ENCODE assay signal across 9 cellular contexts in the genomic region with DNA sequence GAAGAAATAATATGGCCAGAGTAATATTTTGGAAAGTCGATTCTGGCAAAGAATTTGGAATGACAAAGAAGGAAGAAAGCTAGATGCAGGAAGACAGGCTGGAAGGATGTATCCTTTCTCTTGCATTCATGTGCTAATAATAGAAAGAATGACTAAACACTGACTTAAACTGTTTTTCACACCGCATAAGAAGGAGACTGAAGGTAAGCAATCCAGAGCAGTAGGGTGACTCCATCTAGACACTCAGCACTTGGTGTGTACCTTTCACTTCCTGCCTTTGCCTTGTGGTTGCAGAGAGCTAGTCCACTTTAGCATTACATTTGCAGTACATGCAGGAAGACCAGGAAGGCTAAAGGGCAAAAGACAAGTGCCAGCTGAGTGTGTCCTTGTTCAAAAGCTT.
DNase-seq lines count a peak whose midpoint lies in the region; ATAC-seq and TF ChIP-seq lines count a peak whose summit lies in the region.
"Had no signal": no experiment of that assay in that cellular context is flagged by ENCODE, and none has a peak within 500 bp of the region (broad histone marks: within the 10 kb centered on the region; RNA-seq: fewer than 3 reads in every experiment).

No MANE protein-coding gene starts in this region.

- H3K27me3 ChIP-seq in gastrocnemius medialis (no peaks in the 10 kb centered on the region), suprapubic skin (no peaks in the 10 kb centered on the region)

- H3K36me3 ChIP-seq in gastrocnemius medialis (no peaks in the 10 kb centered on the region), suprapubic skin (no peaks in the 10 kb centered on the region)

- TF ChIP-seq POLR2A in gastrocnemius medialis (IDR thresholded peaks at IDR 0.05) (no peak), suprapubic skin (IDR thresholded peaks at IDR 0.05) (no peak)

- 45% methylated on average over 2 of the region's 2 CpGs for WGBS in suprapubic skin

- H3K4me1 ChIP-seq in gastrocnemius medialis, result peaks cover 39 to 50% of the 10 kb centered on the region in 2 donors
- H3K4me1 ChIP-seq in suprapubic skin, result peaks cover 27% of the 10 kb centered on the region

- ATAC-seq in HG03442 (IDR thresholded peaks at IDR 0.05; ENCODE audit: unreplicated experiment), result peak; percentile 54
- ATAC-seq in gastrocnemius medialis, result peak; percentile 92 to 93

- DNase-seq in SKM-1 (lab: John Stamatoyannopoulos, UW; ENCODE audit: unreplicated experiment) (peak; percentile 21), SKM-1 treated with dmso at 0.1 percent for 144 hours (lab: John Stamatoyannopoulos, UW; ENCODE audit: unreplicated experiment) (no peak), cardiac fibroblast (ENCODE audit: low read depth in 2 of 2) (peak; percentile 29 to 72), gastrocnemius medialis (no peak), T-helper 9 cell (no peak), suprapubic skin (ENCODE audit: low spot score in 2 of 2) (no peak), coronary artery (ENCODE audit: low spot score) (no peak)
- DNase-seq: right cardiac atrium had no signal

- peak overlapping the region; percentile 17 to 47 (median 31) for H3K27ac ChIP-seq in gastrocnemius medialis
- no peak overlapping the region for H3K27ac ChIP-seq in suprapubic skin
- H3K27ac ChIP-seq in coronary artery, result no peak overlapping the region

- in situ Hi-C loops in gastrocnemius medialis (cut with MboI; ENCODE audit: low sequenced_read_pairs in 4 of 4), result no loop called here

- TF ChIP-seq CTCF in cardiac fibroblast (IDR thresholded peaks at IDR 0.05; ENCODE audit: low read depth, low read length), result no peak
- no peak for TF ChIP-seq CTCF in gastrocnemius medialis (IDR thresholded peaks at IDR 0.05 in 4 of 5, conservative IDR thresholded peaks at IDR 0.05 in 1 of 5)
- no peak for TF ChIP-seq CTCF in suprapubic skin (IDR thresholded peaks at IDR 0.05)
- TF ChIP-seq CTCF in coronary artery (IDR thresholded peaks at IDR 0.05), result no peak

- TF ChIP-seq EP300 in suprapubic skin (IDR thresholded peaks at IDR 0.05), result no peak

- H3K9me3 ChIP-seq in gastrocnemius medialis (no peaks in the 10 kb centered on the region), suprapubic skin (no peaks in the 10 kb centered on the region)

- intact Hi-C loops in gastrocnemius medialis (cut with DNase I; ENCODE audit: low total_unique reads), result loop anchor here (5.0 kb wide), 1 partner anchor 183 kb away; no protein-coding TSS in a partner anchor

- no peak overlapping the region for H3K4me3 ChIP-seq in cardiac fibroblast (replicated peaks in 1 of 2; ENCODE audit: low read depth in 2 of 2, low read length in 2 of 2)
- no peak overlapping the region for H3K4me3 ChIP-seq in gastrocnemius medialis
- no peak overlapping the region for H3K4me3 ChIP-seq in suprapubic skin
- no peak overlapping the region for H3K4me3 ChIP-seq in coronary artery

Comparison
In these comparisons a context has a peak if more than half of its experiments do, and no peak if none do; other contexts are left out.
1. DNase-seq: peak in SKM-1 (single experiment) and cardiac fibroblast (2 of 2); none in SKM-1 treated with dmso at 0.1 percent for 144 hours (single experiment), gastrocnemius medialis (0 of 2), T-helper 9 cell (single experiment), suprapubic skin (0 of 2) and coronary artery (single experiment).
2. H3K27ac ChIP-seq: peak in gastrocnemius medialis (4 of 4); none in suprapubic skin (single experiment) and coronary artery (0 of 2).